28 cellular contexts compared by ENCODE assay signal in genomic region chr15:94856267-94856854, GRCh38.
"Had no signal": no experiment of that assay in that cellular context is flagged by ENCODE, and none has a peak within 500 bp of the region (broad histone marks: within the 10 kb centered on the region; RNA-seq: fewer than 3 reads in every experiment).

No MANE protein-coding gene starts in this region.

- FAIRE-seq: astrocyte had no signal

- DNase-seq: activated CD4-positive, alpha-beta memory T cell treated with anti-CD3 and anti-CD28 coated beads for 36 hours; activated CD4-positive, alpha-beta T cell treated with anti-CD3 and anti-CD28 coated beads for 4 hours; activated CD4-positive, alpha-beta T cell treated with anti-CD3 and anti-CD28 coated beads, Interleukin-2, amount 50 U/mL, for 1 hour; activated CD4-positive, CD25-positive, alpha-beta regulatory T cell treated with anti-CD3 and anti-CD28 coated beads, Interleukin-2, amount 50 U/mL, for 72 hours; activated CD8-positive, alpha-beta memory T cell treated with anti-CD3 and anti-CD28 coated beads, Interleukin-2, amount 50 U/mL, for 4 hours; activated gamma-delta T cell treated with Interleukin-2 at 50 U/mL for 16 hours; activated naive CD4-positive, alpha-beta T cell treated with anti-CD3 and anti-CD28 coated beads for 36 hours; activated T-cell treated with anti-CD3 and anti-CD28 coated beads for 4 hours; activated T-cell treated with anti-CD3 and anti-CD28 coated beads, Interleukin-2, amount 50 U/mL, for 4 hours; adrenal gland; body of pancreas; NCI-H1092 treated with DMSO at 0.1 percent for 48 hours; NCI-H1417 treated with DMSO at 0.1 percent for 48 hours; NCI-H1930; NCI-H2081 treated with DMSO at 0.1 percent for 48 hours; NCI-H345; NCI-H510A; NCI-H526; NCI-H748 treated with DMSO at 0.1 percent for 48 hours; NK-92 treated with Interleukin-12 subunit alpha and Interleukin-12 subunit beta, amount 100 ng/mL, for 24 hours; PC-3; Peyer's patch; RPMI8226; T1000 had no signal

- H3K4me3 Mint-ChIP-seq: activated CD4-positive, alpha-beta memory T cell treated with anti-CD3 and anti-CD28 coated beads for 36 hours; activated naive CD4-positive, alpha-beta T cell treated with anti-CD3 and anti-CD28 coated beads for 36 hours; activated T-cell treated with anti-CD3 and anti-CD28 coated beads, Interleukin-2, amount 50 U/mL, for 4 hours; activated T-helper 1 cell treated with anti-CD3 and anti-CD28 coated beads, Interleukin-12 subunit alpha, Interleukin-12 subunit beta, Interleukin-2, Interleukin-4 antibody, amounts not matched to agents 30 ng/mL and 10 ng/mL and 1 ng/mL, durations not matched to agents 14 hours and 24 hours and 36 hours had no signal

- H3K9me3 Mint-ChIP-seq: activated CD4-positive, alpha-beta memory T cell treated with anti-CD3 and anti-CD28 coated beads for 36 hours; activated naive CD4-positive, alpha-beta T cell treated with anti-CD3 and anti-CD28 coated beads for 36 hours; activated T-helper 1 cell treated with anti-CD3 and anti-CD28 coated beads, Interleukin-12 subunit alpha, Interleukin-12 subunit beta, Interleukin-2, Interleukin-4 antibody, amounts not matched to agents 30 ng/mL and 10 ng/mL and 1 ng/mL, durations not matched to agents 14 hours and 24 hours and 36 hours had no signal

- H3K9me3 ChIP-seq: adrenal gland, body of pancreas, breast epithelium, Peyer's patch had no signal

- H3K36me3 ChIP-seq: adrenal gland, breast epithelium, Peyer's patch had no signal

- H3K27ac Mint-ChIP-seq: activated CD4-positive, alpha-beta memory T cell treated with anti-CD3 and anti-CD28 coated beads for 36 hours; activated naive CD4-positive, alpha-beta T cell treated with anti-CD3 and anti-CD28 coated beads for 36 hours; activated naive CD4-positive, alpha-beta T cell treated with anti-CD3 and anti-CD28 coated beads, Interleukin-2, amount 50 U/mL, for 72 hours; activated T-helper 1 cell treated with anti-CD3 and anti-CD28 coated beads, Interleukin-12 subunit alpha, Interleukin-12 subunit beta, Interleukin-2, Interleukin-4 antibody, amounts not matched to agents 30 ng/mL and 10 ng/mL and 1 ng/mL, durations not matched to agents 14 hours and 24 hours and 36 hours had no signal

- ATAC-seq: activated naive CD4-positive, alpha-beta T cell treated with anti-CD3 and anti-CD28 coated beads, Interleukin-2, amount 50 U/mL, for 72 hours; activated T-cell treated with anti-CD3 and anti-CD28 coated beads, Interleukin-2, amount 50 U/mL, for 4 hours; body of pancreas; PC-3 had no signal

- H3K4me1 ChIP-seq: adrenal gland, body of pancreas, breast epithelium, Peyer's patch had no signal

- H3K27me3 Mint-ChIP-seq: activated CD4-positive, alpha-beta memory T cell treated with anti-CD3 and anti-CD28 coated beads for 36 hours had no signal

- H3K4me3 ChIP-seq: adrenal gland, body of pancreas, breast epithelium, Peyer's patch had no signal

- H3K36me3 Mint-ChIP-seq: activated CD4-positive, alpha-beta memory T cell treated with anti-CD3 and anti-CD28 coated beads for 36 hours had no signal

- H3K27ac ChIP-seq: adrenal gland, body of pancreas, breast epithelium, Peyer's patch had no signal

- H3K27me3 ChIP-seq: adrenal gland, body of pancreas, breast epithelium, Peyer's patch had no signal
